Comparison of ENCODE assay signal across 1 cellular context in genomic region chr10:119892188-119893065, GRCh38.
TF ChIP-seq lines count a peak whose summit lies in the region.

Gene SEC23IP (plus strand): TSS chr10:119892730. CDS start chr10:119892783, 53 bp downstream.

TF ChIP-seq in HepG2, 621 proteins besides CTCF, POLR2A, EP300 and RAD21 (continued from another document and continues in another):
- TF ChIP-seq, protein P1, sequence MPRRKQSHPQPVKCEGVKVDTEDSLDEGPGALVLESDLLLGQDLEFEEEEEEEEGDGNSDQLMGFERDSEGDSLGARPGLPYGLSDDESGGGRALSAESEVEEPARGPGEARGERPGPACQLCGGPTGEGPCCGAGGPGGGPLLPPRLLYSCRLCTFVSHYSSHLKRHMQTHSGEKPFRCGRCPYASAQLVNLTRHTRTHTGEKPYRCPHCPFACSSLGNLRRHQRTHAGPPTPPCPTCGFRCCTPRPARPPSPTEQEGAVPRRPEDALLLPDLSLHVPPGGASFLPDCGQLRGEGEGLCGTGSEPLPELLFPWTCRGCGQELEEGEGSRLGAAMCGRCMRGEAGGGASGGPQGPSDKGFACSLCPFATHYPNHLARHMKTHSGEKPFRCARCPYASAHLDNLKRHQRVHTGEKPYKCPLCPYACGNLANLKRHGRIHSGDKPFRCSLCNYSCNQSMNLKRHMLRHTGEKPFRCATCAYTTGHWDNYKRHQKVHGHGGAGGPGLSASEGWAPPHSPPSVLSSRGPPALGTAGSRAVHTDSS (CRISPR knock-in tag; conservative IDR thresholded peaks at IDR 0.05) = no peak
- TF ChIP-seq MNT (IDR thresholded peaks at IDR 0.05) (peak; percentile 81), ZNF598 (CRISPR knock-in tag; IDR thresholded peaks at IDR 0.05; ENCODE audit: borderline replicate concordance) (peak; percentile 95; the same call in 1 of the 2 replicates), MLLT10 (CRISPR knock-in tag; IDR thresholded peaks at IDR 0.05) (no peak), GATAD2A (CRISPR knock-in tag; IDR thresholded peaks at IDR 0.05) (peak; percentile 59; the same call in 1 of the 2 replicates), HNRNPH1 (optimal IDR thresholded peaks at IDR 0.05; ENCODE audit: low read depth, low read length) (peak; percentile 88), DPF2 (CRISPR knock-in tag; IDR thresholded peaks at IDR 0.05; ENCODE audit: borderline replicate concordance, low read depth) (no peak), CREB3 (CRISPR knock-in tag; IDR thresholded peaks at IDR 0.05) (no peak), PHB2 (IDR thresholded peaks at IDR 0.05; ENCODE audit: partially characterized antibody) (no peak), ZNF816 (CRISPR knock-in tag; IDR thresholded peaks at IDR 0.05; ENCODE audit: borderline replicate concordance) (0 out of 2 replicates have a peak, but pooled peaks have one; percentile 87), HNF4A (CRISPR knock-in tag; IDR thresholded peaks at IDR 0.05) (no peak; the same call in none of the 2 replicates), NBN (conservative IDR thresholded peaks at IDR 0.05) (no peak), SPEN (CRISPR knock-in tag; IDR thresholded peaks at IDR 0.05; ENCODE audit: low read depth) (peak; percentile 81), ZNF687 (CRISPR knock-in tag; IDR thresholded peaks at IDR 0.05) (peak; percentile 100), ZNF546 (CRISPR knock-in tag; conservative IDR thresholded peaks at IDR 0.05) (no peak), ZZZ3 (CRISPR knock-in tag; IDR thresholded peaks at IDR 0.05; ENCODE audit: borderline replicate concordance) (no peak; the same call in 1 of the 2 replicates), TEF (CRISPR knock-in tag; IDR thresholded peaks at IDR 0.05) (0 out of 2 replicates have a peak, but pooled peaks have one; percentile 30), NAIF1 (CRISPR knock-in tag; IDR thresholded peaks at IDR 0.05; ENCODE audit: borderline replicate concordance) (peak; percentile 84), SATB2 (CRISPR knock-in tag; IDR thresholded peaks at IDR 0.05) (peak; percentile 88), HNF1A (IDR thresholded peaks at IDR 0.05; ENCODE audit: low read depth) (no peak; the same call in 1 of the 2 replicates), HNF1A (CRISPR knock-in tag; IDR thresholded peaks at IDR 0.05; ENCODE audit: borderline replicate concordance) (peak; percentile 81; the same call in 1 of the 2 replicates), U2AF2 (IDR thresholded peaks at IDR 0.05; ENCODE audit: low read depth, low read length) (no peak), ZNF441 (CRISPR knock-in tag; IDR thresholded peaks at IDR 0.05; ENCODE audit: borderline replicate concordance) (peak; percentile 91), RAD51 (IDR thresholded peaks at IDR 0.05; ENCODE audit: borderline replicate concordance) (peak; percentile 87)
- TF ChIP-seq, protein P2, sequence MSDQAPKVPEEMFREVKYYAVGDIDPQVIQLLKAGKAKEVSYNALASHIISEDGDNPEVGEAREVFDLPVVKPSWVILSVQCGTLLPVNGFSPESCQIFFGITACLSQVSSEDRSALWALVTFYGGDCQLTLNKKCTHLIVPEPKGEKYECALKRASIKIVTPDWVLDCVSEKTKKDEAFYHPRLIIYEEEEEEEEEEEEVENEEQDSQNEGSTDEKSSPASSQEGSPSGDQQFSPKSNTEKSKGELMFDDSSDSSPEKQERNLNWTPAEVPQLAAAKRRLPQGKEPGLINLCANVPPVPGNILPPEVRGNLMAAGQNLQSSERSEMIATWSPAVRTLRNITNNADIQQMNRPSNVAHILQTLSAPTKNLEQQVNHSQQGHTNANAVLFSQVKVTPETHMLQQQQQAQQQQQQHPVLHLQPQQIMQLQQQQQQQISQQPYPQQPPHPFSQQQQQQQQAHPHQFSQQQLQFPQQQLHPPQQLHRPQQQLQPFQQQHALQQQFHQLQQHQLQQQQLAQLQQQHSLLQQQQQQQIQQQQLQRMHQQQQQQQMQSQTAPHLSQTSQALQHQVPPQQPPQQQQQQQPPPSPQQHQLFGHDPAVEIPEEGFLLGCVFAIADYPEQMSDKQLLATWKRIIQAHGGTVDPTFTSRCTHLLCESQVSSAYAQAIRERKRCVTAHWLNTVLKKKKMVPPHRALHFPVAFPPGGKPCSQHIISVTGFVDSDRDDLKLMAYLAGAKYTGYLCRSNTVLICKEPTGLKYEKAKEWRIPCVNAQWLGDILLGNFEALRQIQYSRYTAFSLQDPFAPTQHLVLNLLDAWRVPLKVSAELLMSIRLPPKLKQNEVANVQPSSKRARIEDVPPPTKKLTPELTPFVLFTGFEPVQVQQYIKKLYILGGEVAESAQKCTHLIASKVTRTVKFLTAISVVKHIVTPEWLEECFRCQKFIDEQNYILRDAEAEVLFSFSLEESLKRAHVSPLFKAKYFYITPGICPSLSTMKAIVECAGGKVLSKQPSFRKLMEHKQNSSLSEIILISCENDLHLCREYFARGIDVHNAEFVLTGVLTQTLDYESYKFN (CRISPR knock-in tag; conservative IDR thresholded peaks at IDR 0.05) = peak; percentile 66
- TF ChIP-seq, protein P3, sequence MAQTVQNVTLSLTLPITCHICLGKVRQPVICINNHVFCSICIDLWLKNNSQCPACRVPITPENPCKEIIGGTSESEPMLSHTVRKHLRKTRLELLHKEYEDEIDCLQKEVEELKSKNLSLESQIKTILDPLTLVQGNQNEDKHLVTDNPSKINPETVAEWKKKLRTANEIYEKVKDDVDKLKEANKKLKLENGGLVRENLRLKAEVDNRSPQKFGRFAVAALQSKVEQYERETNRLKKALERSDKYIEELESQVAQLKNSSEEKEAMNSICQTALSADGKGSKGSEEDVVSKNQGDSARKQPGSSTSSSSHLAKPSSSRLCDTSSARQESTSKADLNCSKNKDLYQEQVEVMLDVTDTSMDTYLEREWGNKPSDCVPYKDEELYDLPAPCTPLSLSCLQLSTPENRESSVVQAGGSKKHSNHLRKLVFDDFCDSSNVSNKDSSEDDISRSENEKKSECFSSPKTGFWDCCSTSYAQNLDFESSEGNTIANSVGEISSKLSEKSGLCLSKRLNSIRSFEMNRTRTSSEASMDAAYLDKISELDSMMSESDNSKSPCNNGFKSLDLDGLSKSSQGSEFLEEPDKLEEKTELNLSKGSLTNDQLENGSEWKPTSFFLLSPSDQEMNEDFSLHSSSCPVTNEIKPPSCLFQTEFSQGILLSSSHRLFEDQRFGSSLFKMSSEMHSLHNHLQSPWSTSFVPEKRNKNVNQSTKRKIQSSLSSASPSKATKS (CRISPR knock-in tag; IDR thresholded peaks at IDR 0.05) = no peak
